ENCODE assay signal across 8 cellular contexts in genomic region chr18:51030537-51031258, GRCh38. TPM values are rescaled to one million over a fixed set of nuclear protein-coding genes. Genes with fewer than 3 reads are reported as not detected.
DNase-seq lines count a peak whose midpoint lies in the region; ATAC-seq and TF ChIP-seq lines count a peak whose summit lies in the region.

No MANE protein-coding gene starts in this region.

- ATAC-seq in GM19397 (IDR thresholded peaks at IDR 0.05; ENCODE audit: unreplicated experiment), result peak; percentile 72
- ATAC-seq in HG03558 (IDR thresholded peaks at IDR 0.05; ENCODE audit: extremely low read depth, unreplicated experiment), result peak; percentile 22
- peak; percentile 92 for ATAC-seq in Panc1
- peak; percentile 82 for ATAC-seq in omental fat pad (ENCODE audit: low FRiP score)

- peak overlapping the region; percentile 47 to 53 for H3K4me3 ChIP-seq in CD4-positive, alpha-beta memory T cell (ENCODE audit: low read length in 2 of 2)
- H3K4me3 ChIP-seq in Panc1 (ENCODE audit: low read depth in 2 of 2, low read length in 2 of 2), result peak overlapping the region; percentile 76 to 79

- peak in 4 of 5 donors; percentile 65 to 76 (median 69) for DNase-seq in CD4-positive, alpha-beta memory T cell
- DNase-seq in Panc1 (ENCODE audit: low read depth, low spot score) (no peak), glomerular visceral epithelial cell (ENCODE audit: extremely low spot score) (peak; percentile 74), omental fat pad (ENCODE audit: low spot score) (peak; percentile 50)
- DNase-seq in activated naive CD4-positive, alpha-beta T cell treated with anti-CD3 and anti-CD28 coated beads for 36 hours, result peak; percentile 71

- H3K36me3 Mint-ChIP-seq in CD4-positive, alpha-beta memory T cell, result peaks cover 12 to 49% of the 10 kb centered on the region in 2 donors
- H3K36me3 Mint-ChIP-seq in activated naive CD4-positive, alpha-beta T cell treated with anti-CD3 and anti-CD28 coated beads for 36 hours (ENCODE audit: low read depth), result peaks cover 20% of the 10 kb centered on the region

- CTCF ChIA-PET in CD4-positive, alpha-beta memory T cell (lab: Charles Lee; ENCODE audit: partially characterized antibody), result interaction anchor here (0.6 to 5.0 kb wide), 6 partner anchors 20 to 211 kb away, joined by 3 to 26 read pairs (median 8); partner anchors contain the start of genes ELAC1 and MRO
- CTCF ChIA-PET in Panc1 (lab: Charles Lee), result no interaction called here
- CTCF ChIA-PET in activated naive CD4-positive, alpha-beta T cell treated with anti-CD3 and anti-CD28 coated beads for 36 hours (lab: Charles Lee), result interaction anchor here (1.2 to 5.1 kb wide), 4 partner anchors 21 to 211 kb away, joined by 3 to 26 read pairs (median 4); partner anchors contain the start of genes ELAC1 and MRO

- no peaks in the 10 kb centered on the region for H3K27me3 Mint-ChIP-seq in CD4-positive, alpha-beta memory T cell
- no peaks in the 10 kb centered on the region for H3K27me3 Mint-ChIP-seq in activated naive CD4-positive, alpha-beta T cell treated with anti-CD3 and anti-CD28 coated beads for 36 hours (ENCODE audit: low read depth)

- no peaks in the 10 kb centered on the region for H3K27me3 ChIP-seq in CD4-positive, alpha-beta memory T cell (ENCODE audit: insufficient read depth, low read length)
- no peaks in the 10 kb centered on the region for H3K27me3 ChIP-seq in Panc1 (ENCODE audit: control insufficient read depth, insufficient read depth, low read length)

- peak overlapping the region; percentile 83 for H3K27ac ChIP-seq in CD4-positive, alpha-beta memory T cell (ENCODE audit: low read depth, low read length)
- H3K27ac ChIP-seq in Panc1 (ENCODE audit: low read length), result peak overlapping the region; percentile 82
- H3K27ac ChIP-seq in temporal lobe (ENCODE audit: low read depth, low read length), result peak overlapping the region; percentile 57

- peaks cover 5% of the 10 kb centered on the region for H3K36me3 ChIP-seq in CD4-positive, alpha-beta memory T cell (ENCODE audit: insufficient read depth, low read length)
- no peaks in the 10 kb centered on the region; the same call in none of the 2 replicates for H3K36me3 ChIP-seq in Panc1 (ENCODE audit: control insufficient read depth, insufficient read depth, low read length)

- POLR2A ChIA-PET in CD4-positive, alpha-beta memory T cell (lab: Charles Lee; ENCODE audit: partially characterized antibody), result interaction anchor here (0.5 to 6.1 kb wide), 32 partner anchors 8 to 1211 kb away, joined by 3 to 120 read pairs (median 4); partner anchors contain the start of genes ELAC1, MBD1, ME2 and MEX3C
- POLR2A ChIA-PET in Panc1 (lab: Charles Lee), result interaction anchor here (0.6 kb wide), 1 partner anchor 178 kb away, joined by 4 read pairs; no protein-coding TSS in a partner anchor

- H3K9me3 ChIP-seq in CD4-positive, alpha-beta memory T cell (ENCODE audit: control insufficient read depth in 1 of 2, low read length in 2 of 2), result no peaks in the 10 kb centered on the region
- H3K9me3 ChIP-seq in Panc1 (ENCODE audit: control insufficient read depth, insufficient read depth, low read depth, low read length), result no peaks in the 10 kb centered on the region

- H3K4me1 Mint-ChIP-seq in CD4-positive, alpha-beta memory T cell, result peaks cover 44 to 71% (median 55%) of the 10 kb centered on the region in 4 donors
- H3K4me1 Mint-ChIP-seq in activated naive CD4-positive, alpha-beta T cell treated with anti-CD3 and anti-CD28 coated beads for 36 hours (ENCODE audit: low read depth), result peaks cover 52% of the 10 kb centered on the region

- TF ChIP-seq CTCF in Panc1 (IDR thresholded peaks at IDR 0.05), result no peak
- no peak for TF ChIP-seq CTCF in omental fat pad (IDR thresholded peaks at IDR 0.05)

- in situ Hi-C loops in Panc1 (cut with HindIII; ENCODE audit: low pct_unique_long_range_greater_than_20kb, low sequenced_read_pairs), result no loop called here

- H3K9me3 Mint-ChIP-seq in CD4-positive, alpha-beta memory T cell, result peaks cover 0 to 4% (median 0%) of the 10 kb centered on the region in 8 donors
- no peaks in the 10 kb centered on the region for H3K9me3 Mint-ChIP-seq in activated naive CD4-positive, alpha-beta T cell treated with anti-CD3 and anti-CD28 coated beads for 36 hours

- BruUV-seq in Panc1 (replicated peaks; lab: Mats Ljungman, UMichigan), result no TSS peak

- peak overlapping the region; percentile 90 to 98 (median 97) for H3K27ac Mint-ChIP-seq in CD4-positive, alpha-beta memory T cell
- H3K27ac Mint-ChIP-seq in activated naive CD4-positive, alpha-beta T cell treated with anti-CD3 and anti-CD28 coated beads for 36 hours, result peak overlapping the region; percentile 92

- H3K4me1 ChIP-seq in CD4-positive, alpha-beta memory T cell (ENCODE audit: insufficient read depth, low read length), result peaks cover 80% of the 10 kb centered on the region
- peaks cover 7% of the 10 kb centered on the region; the same call in 1 of the 2 replicates for H3K4me1 ChIP-seq in Panc1 (ENCODE audit: control insufficient read depth, insufficient read depth, low read length)

- H3K4me3 Mint-ChIP-seq in CD4-positive, alpha-beta memory T cell, result peak overlapping the region; percentile 92 to 100 (median 96)
- H3K4me3 Mint-ChIP-seq in activated naive CD4-positive, alpha-beta T cell treated with anti-CD3 and anti-CD28 coated beads for 36 hours, result peak overlapping the region; percentile 98

- intact Hi-C loops in CD4-positive, alpha-beta memory T cell (cut with micrococcal nuclease), result loop anchor here (1.0 to 2.0 kb wide), 5 partner anchors 21 to 167 kb away; partner anchors contain the start of genes ELAC1 and MEX3C
- intact Hi-C loops in Panc1 (cut with micrococcal nuclease; ENCODE audit: unreplicated experiment), result no loop called here
- intact Hi-C loops in activated naive CD4-positive, alpha-beta T cell treated with anti-CD3 and anti-CD28 coated beads for 36 hours (cut with micrococcal nuclease), result loop anchor here (1.0 kb wide), 9 partner anchors 9 to 167 kb away; partner anchors contain the start of genes ME2 and MEX3C

RNA-seq across cellular contexts. Expression of gene SMAD4, which starts 0.7 kb away (rescaled TPM):
- 100 to 1,000 TPM; 143 to 155 TPM for total RNA-seq in CD4-positive, alpha-beta memory T cell
- 10 to 100 TPM; 37.7 to 95.4 TPM for polyA plus RNA-seq in CD4-positive, alpha-beta memory T cell
- total RNA-seq in Panc1 (2021; ENCODE audit: unreplicated experiment) (61.3 TPM), omental fat pad (100 to 1,000 TPM in 2 of 4 donors, 10 to 100 TPM in 2; 86.7 to 104 (median 98.6) TPM), temporal lobe (61.7 TPM)
- polyA plus RNA-seq in Panc1 (2012; ENCODE audit: insufficient read length), result 32.9 TPM
- total RNA-seq in activated naive CD4-positive, alpha-beta T cell treated with anti-CD3 and anti-CD28 coated beads for 36 hours, result 10 to 100 TPM; 72.0 to 75.1 TPM

Comparison
In these comparisons a context has a peak if more than half of its experiments do, and no peak if none do; other contexts are left out.
1. ATAC-seq: peak in every context shown above with its lines; median percentile 92 in Panc1; 82 in omental fat pad; 72 in GM19397; 22 in HG03558.